In genomic region chr2:120219291-120219690, GRCh38 we compare ENCODE assay signal across 21 cellular contexts. TPM values are rescaled to one million over a fixed set of nuclear protein-coding genes. Genes with fewer than 3 reads are reported as not detected.
A peak's percentile ranks its signal among the peaks of the same experiment; 100 is the strongest.
DNase-seq lines count a peak whose midpoint lies in the region; ATAC-seq and TF ChIP-seq lines count a peak whose summit lies in the region.
"Had no signal": no experiment of that assay in that cellular context is flagged by ENCODE, and none has a peak within 500 bp of the region (broad histone marks: within the 10 kb centered on the region; RNA-seq: fewer than 3 reads in every experiment).

No MANE protein-coding gene starts in this region.

- no peak overlapping the region for H3K27ac ChIP-seq in endodermal cell (ENCODE audit: low read depth, low read length)
- H3K27ac ChIP-seq in spleen = no peak overlapping the region
- H3K27ac ChIP-seq in caudate nucleus (ENCODE audit: low read depth, low read length) = no peak overlapping the region
- H3K27ac ChIP-seq: GM23248, HL-60, SJCRH30 had no signal

- CTCF ChIA-PET in activated CD8-positive, alpha-beta T cell treated with anti-CD3 and anti-CD28 coated beads, Interleukin-2, amount 10 ng/mL, durations not matched to agents 7 days and 5 days (lab: Charles Lee) = interaction anchor here (0.6 to 2.7 kb wide), 4 partner anchors 11 to 109 kb away, joined by 3 to 9 read pairs (median 4); no protein-coding TSS in a partner anchor
- CTCF ChIA-PET in activated CD8-positive, alpha-beta T cell treated with anti-CD3 and anti-CD28 coated beads for 36 hours (lab: Charles Lee) = interaction anchor here (1.0 to 1.8 kb wide), 4 partner anchors 13 to 516 kb away, joined by 3 to 6 read pairs (median 4); no protein-coding TSS in a partner anchor

- peaks cover 17% of the 10 kb centered on the region for H3K27me3 ChIP-seq in H7 (ENCODE audit: control insufficient read depth, insufficient read depth, low read length)
- peaks cover 6% of the 10 kb centered on the region for H3K27me3 ChIP-seq in endodermal cell (ENCODE audit: control insufficient read depth, insufficient read depth, low read length, poor library complexity, severe bottlenecking)
- no peaks in the 10 kb centered on the region for H3K27me3 ChIP-seq in spleen (replicated peaks in 1 of 7)
- H3K27me3 ChIP-seq: SJCRH30 had no signal

- H3K36me3 ChIP-seq in H7 (replicated peaks; ENCODE audit: control insufficient read depth, insufficient read depth, low read length) (no peaks in the 10 kb centered on the region), endodermal cell (ENCODE audit: control insufficient read depth, insufficient read depth, low read length) (peaks cover 13% of the 10 kb centered on the region), spleen (peaks cover 0 to 40% (median 7%) of the 10 kb centered on the region in 6 donors)
- H3K36me3 ChIP-seq: SJCRH30 had no signal

- peaks cover 28% of the 10 kb centered on the region for H3K4me1 Mint-ChIP-seq in activated CD8-positive, alpha-beta T cell treated with anti-CD3 and anti-CD28 coated beads, Interleukin-2, amount 10 ng/mL, durations not matched to agents 7 days and 5 days (ENCODE audit: low read depth)
- peaks cover 27% of the 10 kb centered on the region for H3K4me1 Mint-ChIP-seq in activated CD8-positive, alpha-beta T cell treated with anti-CD3 and anti-CD28 coated beads for 36 hours (ENCODE audit: low read depth)
- H3K4me1 Mint-ChIP-seq in endodermal cell = peaks cover 20% of the 10 kb centered on the region

- 98 to 100% methylated on average over 5 of the region's 5 CpGs for WGBS in endodermal cell (ENCODE audit: insufficient coverage in 1 of 2, insufficient read length in 1 of 2), 2 experiments
- WGBS in spleen, 5 donors = 83 to 94% (median 90%) methylated on average over 5 of the region's 5 CpGs

- H3K36me3 Mint-ChIP-seq in activated CD8-positive, alpha-beta T cell treated with anti-CD3 and anti-CD28 coated beads, Interleukin-2, amount 10 ng/mL, durations not matched to agents 7 days and 5 days (ENCODE audit: low read depth) = peaks cover 62% of the 10 kb centered on the region
- H3K36me3 Mint-ChIP-seq in activated CD8-positive, alpha-beta T cell treated with anti-CD3 and anti-CD28 coated beads for 36 hours (ENCODE audit: low read depth) = peaks cover 65% of the 10 kb centered on the region
- peaks cover 25% of the 10 kb centered on the region for H3K36me3 Mint-ChIP-seq in endodermal cell (ENCODE audit: low read depth)

- no peak overlapping the region for H3K27ac Mint-ChIP-seq in activated CD8-positive, alpha-beta T cell treated with anti-CD3 and anti-CD28 coated beads, Interleukin-2, amount 10 ng/mL, durations not matched to agents 7 days and 5 days
- no peak overlapping the region for H3K27ac Mint-ChIP-seq in activated CD8-positive, alpha-beta T cell treated with anti-CD3 and anti-CD28 coated beads for 36 hours
- no peak overlapping the region for H3K27ac Mint-ChIP-seq in endodermal cell

- no peak for TF ChIP-seq POLR2A in spleen (IDR thresholded peaks at IDR 0.05)

- peak; percentile 13 for DNase-seq in activated CD8-positive, alpha-beta T cell treated with anti-CD3 and anti-CD28 coated beads, Interleukin-2, amount 10 ng/mL, durations not matched to agents 7 days and 5 days
- no peak for DNase-seq in activated CD8-positive, alpha-beta T cell treated with anti-CD3 and anti-CD28 coated beads for 36 hours
- peak; percentile 6 for DNase-seq in H7
- peak; percentile 22 for DNase-seq in endodermal cell
- peak; percentile 41 for DNase-seq in spleen
- no peak for DNase-seq in caudate nucleus (lab: John Stamatoyannopoulos, UW)
- no peak for DNase-seq in SHP77 treated with DMSO at 0.1 percent for 48 hours (lab: John Stamatoyannopoulos, UW)
- DNase-seq: CD4-positive, CD25-positive, alpha-beta regulatory T cell; DMS153; GM23248; NCI-H1092; NCI-H1417 treated with DMSO at 0.1 percent for 48 hours; NCI-H1694 treated with DMSO at 0.1 percent for 48 hours; NCI-H2081; NCI-H2227 treated with DMSO at 0.1 percent for 48 hours; NCI-H69; SJCRH30 had no signal

- no peak overlapping the region for H3K4me3 Mint-ChIP-seq in activated CD8-positive, alpha-beta T cell treated with anti-CD3 and anti-CD28 coated beads, Interleukin-2, amount 10 ng/mL, durations not matched to agents 7 days and 5 days
- H3K4me3 Mint-ChIP-seq in activated CD8-positive, alpha-beta T cell treated with anti-CD3 and anti-CD28 coated beads for 36 hours = no peak overlapping the region
- H3K4me3 Mint-ChIP-seq in endodermal cell = no peak overlapping the region

- no peak for TF ChIP-seq CTCF in activated CD8-positive, alpha-beta T cell treated with anti-CD3 and anti-CD28 coated beads for 36 hours (IDR thresholded peaks at IDR 0.05)
- TF ChIP-seq CTCF in endodermal cell (conservative IDR thresholded peaks at IDR 0.05) (no peak), spleen (IDR thresholded peaks at IDR 0.05 in 8 of 11, conservative IDR thresholded peaks at IDR 0.05 in 3 of 11) (no peak)

- H3K4me3 ChIP-seq in H7 (ENCODE audit: insufficient read depth, low read depth, low read length) (no peak overlapping the region), endodermal cell (ENCODE audit: low read length) (no peak overlapping the region), spleen (no peak overlapping the region)
- H3K4me3 ChIP-seq: GM23248, HAP-1, SJCRH30 had no signal

- POLR2A ChIA-PET in activated CD8-positive, alpha-beta T cell treated with anti-CD3 and anti-CD28 coated beads, Interleukin-2, amount 10 ng/mL, durations not matched to agents 7 days and 5 days (lab: Charles Lee) = interaction anchor here (0.7 to 1.0 kb wide), 2 partner anchors 9 to 13 kb away, joined by 3 read pairs; no protein-coding TSS in a partner anchor
- POLR2A ChIA-PET in activated CD8-positive, alpha-beta T cell treated with anti-CD3 and anti-CD28 coated beads for 36 hours (lab: Charles Lee) = interaction anchor here (0.6 to 1.1 kb wide), 4 partner anchors 12 to 118 kb away, joined by 3 read pairs; no protein-coding TSS in a partner anchor

- ATAC-seq in activated CD8-positive, alpha-beta T cell treated with anti-CD3 and anti-CD28 coated beads, Interleukin-2, amount 10 ng/mL, durations not matched to agents 7 days and 5 days = no peak
- ATAC-seq in activated CD8-positive, alpha-beta T cell treated with anti-CD3 and anti-CD28 coated beads for 36 hours = no peak
- no peak for ATAC-seq in GM19328 (IDR thresholded peaks at IDR 0.05; ENCODE audit: unreplicated experiment)
- ATAC-seq: SK-N-SH treated with all-trans-retinoic acid at 6 μM for 48 hours had no signal

- H3K4me1 ChIP-seq in endodermal cell (ENCODE audit: control insufficient read depth, insufficient read depth, low read length) (no peaks in the 10 kb centered on the region), spleen (peaks cover 9 to 50% (median 39%) of the 10 kb centered on the region in 6 donors)
- H3K4me1 ChIP-seq: SJCRH30 had no signal

- H3K9ac ChIP-seq in endodermal cell (ENCODE audit: extremely low read depth, low read length, poor library complexity, severe bottlenecking) = no peak overlapping the region
- H3K9ac ChIP-seq: GM23248 had no signal

- no peaks in the 10 kb centered on the region for H3K27me3 Mint-ChIP-seq in activated CD8-positive, alpha-beta T cell treated with anti-CD3 and anti-CD28 coated beads, Interleukin-2, amount 10 ng/mL, durations not matched to agents 7 days and 5 days (ENCODE audit: low read depth)
- H3K27me3 Mint-ChIP-seq in activated CD8-positive, alpha-beta T cell treated with anti-CD3 and anti-CD28 coated beads for 36 hours = no peaks in the 10 kb centered on the region
- H3K27me3 Mint-ChIP-seq in endodermal cell (ENCODE audit: insufficient read depth) = peaks cover 14% of the 10 kb centered on the region
- H3K27me3 Mint-ChIP-seq: CD4-positive, CD25-positive, alpha-beta regulatory T cell had no signal

- intact Hi-C loops in activated CD8-positive, alpha-beta T cell treated with anti-CD3 and anti-CD28 coated beads for 36 hours (cut with micrococcal nuclease) = no loop called here
- intact Hi-C loops in spleen (cut with DNase I; ENCODE audit: low total_unique reads) = no loop called here

- peaks cover 4% of the 10 kb centered on the region for H3K9me3 Mint-ChIP-seq in activated CD8-positive, alpha-beta T cell treated with anti-CD3 and anti-CD28 coated beads, Interleukin-2, amount 10 ng/mL, durations not matched to agents 7 days and 5 days (ENCODE audit: insufficient read depth)
- peaks cover 31% of the 10 kb centered on the region for H3K9me3 Mint-ChIP-seq in activated CD8-positive, alpha-beta T cell treated with anti-CD3 and anti-CD28 coated beads for 36 hours
- peaks cover 6% of the 10 kb centered on the region for H3K9me3 Mint-ChIP-seq in endodermal cell

- H3K9me3 ChIP-seq in endodermal cell (ENCODE audit: control insufficient read depth, low read length) = peaks cover 7% of the 10 kb centered on the region
- peaks cover 0 to 6% (median 0%) of the 10 kb centered on the region in 8 donors for H3K9me3 ChIP-seq in spleen
- H3K9me3 ChIP-seq: SJCRH30 had no signal

RNA-seq across cellular contexts. Expression of gene TMEM185B, which starts 3.9 kb away (rescaled TPM):
- total RNA-seq in activated CD8-positive, alpha-beta T cell treated with anti-CD3 and anti-CD28 coated beads, Interleukin-2, amount 10 ng/mL, durations not matched to agents 7 days and 5 days = 10 to 100 TPM; 25.6 to 25.8 TPM
- 10 to 100 TPM; 16.7 to 17.2 TPM for total RNA-seq in activated CD8-positive, alpha-beta T cell treated with anti-CD3 and anti-CD28 coated beads for 36 hours
- 6.7 and 9.9 TPM in 2 replicates for total RNA-seq in H7 (2014; rRNA removed; shearing (Covaris generic))
- total RNA-seq in endodermal cell (10 to 100 TPM; 19.5 to 22.9 TPM), spleen (10 to 100 TPM; 18.3 to 35.6 (median 23.6) TPM)
- polyA plus RNA-seq in endodermal cell (2013, experiment 1 of 2) = 19.9 TPM
- polyA plus RNA-seq in endodermal cell (2013, experiment 2 of 2) = 17.1 TPM
- 1 to 10 TPM; 3.9 to 5.5 (median 4.0) TPM for polyA plus RNA-seq in spleen

RNA-seq across cellular contexts. Expression of gene RALB, which starts 33.4 kb away (rescaled TPM):
- total RNA-seq in activated CD8-positive, alpha-beta T cell treated with anti-CD3 and anti-CD28 coated beads, Interleukin-2, amount 10 ng/mL, durations not matched to agents 7 days and 5 days = 10 to 100 TPM; 39.4 to 45.4 TPM
- total RNA-seq in activated CD8-positive, alpha-beta T cell treated with anti-CD3 and anti-CD28 coated beads for 36 hours = 10 to 100 TPM; 16.7 to 17.6 TPM
- 11.1 and 13.5 TPM in 2 replicates for total RNA-seq in H7 (2014; rRNA removed; shearing (Covaris generic))
- 10 to 100 TPM; 37.1 to 45.8 TPM for total RNA-seq in endodermal cell
- polyA plus RNA-seq in endodermal cell (2013, experiment 1 of 2) = 34.9 TPM
- polyA plus RNA-seq in endodermal cell (2013, experiment 2 of 2) = 34.2 TPM
- total RNA-seq in spleen = 100 to 1,000 TPM in 3 of 7 donors, 10 to 100 TPM in 4; 67.2 to 126 (median 96.3) TPM
- polyA plus RNA-seq in spleen = 10 to 100 TPM; 26.6 to 61.5 (median 38.0) TPM

Comparison
In these comparisons a context has a peak if more than half of its experiments do, and no peak if none do; other contexts are left out.
1. DNase-seq: peak in activated CD8-positive, alpha-beta T cell treated with anti-CD3 and anti-CD28 coated beads, Interleukin-2, amount 10 ng/mL, durations not matched to agents 7 days and 5 days (single experiment), H7 (single experiment), endodermal cell (single experiment) and spleen (single experiment); none in activated CD8-positive, alpha-beta T cell treated with anti-CD3 and anti-CD28 coated beads for 36 hours (single experiment), caudate nucleus (0 of 61) and SHP77 treated with DMSO at 0.1 percent for 48 hours (single experiment).